ENCODE assay signal across 23 cellular contexts in genomic region chr2:144559681-144560080, GRCh38. TPM values are rescaled to one million over a fixed set of nuclear protein-coding genes. Genes with fewer than 3 reads are reported as not detected.
DNase-seq lines count a peak whose midpoint lies in the region; TF ChIP-seq lines count a peak whose summit lies in the region.
"Had no signal": no experiment of that assay in that cellular context is flagged by ENCODE, and none has a peak within 500 bp of the region (broad histone marks: within the 10 kb centered on the region; RNA-seq: fewer than 3 reads in every experiment).

No MANE protein-coding gene starts in this region.

- CTCF ChIA-PET in A673 (lab: Charles Lee): no interaction called here

- TF ChIP-seq CTCF in HL-60 (IDR thresholded peaks at IDR 0.05; ENCODE audit: insufficient read depth, low read length) (no peak), neutrophil (IDR thresholded peaks at IDR 0.05) (no peak), A673 (conservative IDR thresholded peaks at IDR 0.05; ENCODE audit: low read depth, low read length) (no peak), progenitor cell of endocrine pancreas (IDR thresholded peaks at IDR 0.05; ENCODE audit: unreplicated experiment) (no peak)

- H3K27me3 ChIP-seq in HL-60 (ENCODE audit: insufficient read depth, poor library complexity, severe bottlenecking) (no peaks in the 10 kb centered on the region), neutrophil (no peaks in the 10 kb centered on the region), H7 (ENCODE audit: control insufficient read depth, insufficient read depth, low read length) (no peaks in the 10 kb centered on the region), A673 (replicated peaks; ENCODE audit: insufficient read depth, low read depth, low read length, poor library complexity) (no peaks in the 10 kb centered on the region)
- H3K27me3 ChIP-seq: BE2C, SJSA1 had no signal

- H3K4me1 ChIP-seq in neutrophil (ENCODE audit: control insufficient read depth in 1 of 2, insufficient read depth in 1 of 2, low read depth in 1 of 2, low read length in 1 of 2): peaks cover 18 to 21% of the 10 kb centered on the region in 2 experiments
- H3K4me1 ChIP-seq in A673 (ENCODE audit: insufficient read depth, low read length, poor library complexity, severe bottlenecking): no peaks in the 10 kb centered on the region
- H3K4me1 ChIP-seq: BE2C had no signal

- H3K27ac Mint-ChIP-seq in progenitor cell of endocrine pancreas: no peak overlapping the region
- H3K27ac Mint-ChIP-seq: HFFc6 had no signal

- peak overlapping the region; percentile 34 for H3K27ac ChIP-seq in HL-60 (replicated peaks)
- peak overlapping the region; percentile 64 for H3K27ac ChIP-seq in neutrophil
- H3K27ac ChIP-seq in A673 (ENCODE audit: low read depth, low read length, poor library complexity, severe bottlenecking): no peak overlapping the region
- H3K27ac ChIP-seq: GM23248, KMS-11, SJSA1 had no signal

- POLR2A ChIA-PET in A673 (lab: Charles Lee; ENCODE audit: low non-redundant PET): no interaction called here

- H3K9me3 ChIP-seq in neutrophil (no peaks in the 10 kb centered on the region), A673 (ENCODE audit: low read depth, low read length, poor library complexity, severe bottlenecking) (no peaks in the 10 kb centered on the region)
- H3K9me3 ChIP-seq: BE2C, HAP-1, SJSA1 had no signal

- H3K27me3 Mint-ChIP-seq in progenitor cell of endocrine pancreas: peaks cover 3% of the 10 kb centered on the region

- no TSS peak for BruUV-seq in A673 (replicated peaks; lab: Mats Ljungman, UMichigan)

- DNase-seq in HL-60 (ENCODE audit: low read depth in 1 of 2, low spot score in 1 of 2) (no peak), RPMI7951 (ENCODE audit: low read depth) (peak; percentile 24), epidermal melanocyte (ENCODE audit: insufficient read length, low spot score) (peak; percentile 22), H7 (no peak), A673 (ENCODE audit: low spot score) (no peak), progenitor cell of endocrine pancreas (ENCODE audit: low spot score, unreplicated experiment) (no peak), Ammon's horn (ENCODE audit: low spot score) (no peak)
- DNase-seq: BE2C; GM23248; HFFc6; IMR-90; NCI-H1048; NCI-H1694; NCI-H2029 treated with DMSO at 0.1 percent for 48 hours; NCI-H446; NCI-H526; NK-92 treated with Interleukin-12 subunit alpha and Interleukin-12 subunit beta, amount 100 ng/mL, for 24 hours; PC-3 had no signal

- H3K9me3 Mint-ChIP-seq in progenitor cell of endocrine pancreas (ENCODE audit: low read depth): no peaks in the 10 kb centered on the region
- H3K9me3 Mint-ChIP-seq: HFFc6 had no signal

- no peaks in the 10 kb centered on the region for H3K4me1 Mint-ChIP-seq in progenitor cell of endocrine pancreas (ENCODE audit: low read depth)

- H3K4me3 ChIP-seq in HL-60 (replicated peaks; ENCODE audit: insufficient read depth, low read length) (no peak overlapping the region), neutrophil (ENCODE audit: low read depth in 1 of 2, low read length in 1 of 2) (peak overlapping the region in 1 of 2 experiments; percentile 6), H7 (ENCODE audit: insufficient read depth, low read depth, low read length) (no peak overlapping the region), A673 (ENCODE audit: low read depth, low read length, poor library complexity, severe bottlenecking) (no peak overlapping the region)
- H3K4me3 ChIP-seq: GM23248, HAP-1, SJSA1 had no signal

- intact Hi-C loops in A673 (cut with micrococcal nuclease; ENCODE audit: unreplicated experiment): no loop called here

- H3K36me3 ChIP-seq in neutrophil (no peaks in the 10 kb centered on the region), H7 (replicated peaks; ENCODE audit: control insufficient read depth, insufficient read depth, low read length) (no peaks in the 10 kb centered on the region), A673 (ENCODE audit: insufficient read depth, low read length, poor library complexity, severe bottlenecking) (no peaks in the 10 kb centered on the region)
- H3K36me3 ChIP-seq: BE2C, HAP-1, SJSA1 had no signal

- H3K36me3 Mint-ChIP-seq in progenitor cell of endocrine pancreas (ENCODE audit: insufficient read depth): no peaks in the 10 kb centered on the region

- no peak overlapping the region for H3K4me3 Mint-ChIP-seq in progenitor cell of endocrine pancreas (ENCODE audit: low read depth)
- H3K4me3 Mint-ChIP-seq: HFFc6 had no signal

RNA-seq across cellular contexts. Expression of gene ZEB2, which starts 39.8 kb away (rescaled TPM):
- 24.0 and 32.3 TPM in 2 replicates for total RNA-seq in RPMI7951 (2014; rRNA removed; shearing (Covaris generic))
- 4.9 and 6.3 TPM in 2 replicates for total RNA-seq in H7 (2014; rRNA removed; shearing (Covaris generic))
- total RNA-seq in A673 (2021): 146 TPM in 2 replicates
- total RNA-seq in progenitor cell of endocrine pancreas: 0.07 and 0.49 TPM in 2 replicates
- total RNA-seq: G401 had no signal

Comparison
In these comparisons a context has a peak if more than half of its experiments do, and no peak if none do; other contexts are left out.
1. DNase-seq: peak in RPMI7951 (single experiment) and epidermal melanocyte (single experiment); none in HL-60 (0 of 2), H7 (single experiment), A673 (single experiment), progenitor cell of endocrine pancreas (single experiment) and Ammon's horn (single experiment).